Comparison of ENCODE assay signal across 22 cellular contexts in the genomic region with DNA sequence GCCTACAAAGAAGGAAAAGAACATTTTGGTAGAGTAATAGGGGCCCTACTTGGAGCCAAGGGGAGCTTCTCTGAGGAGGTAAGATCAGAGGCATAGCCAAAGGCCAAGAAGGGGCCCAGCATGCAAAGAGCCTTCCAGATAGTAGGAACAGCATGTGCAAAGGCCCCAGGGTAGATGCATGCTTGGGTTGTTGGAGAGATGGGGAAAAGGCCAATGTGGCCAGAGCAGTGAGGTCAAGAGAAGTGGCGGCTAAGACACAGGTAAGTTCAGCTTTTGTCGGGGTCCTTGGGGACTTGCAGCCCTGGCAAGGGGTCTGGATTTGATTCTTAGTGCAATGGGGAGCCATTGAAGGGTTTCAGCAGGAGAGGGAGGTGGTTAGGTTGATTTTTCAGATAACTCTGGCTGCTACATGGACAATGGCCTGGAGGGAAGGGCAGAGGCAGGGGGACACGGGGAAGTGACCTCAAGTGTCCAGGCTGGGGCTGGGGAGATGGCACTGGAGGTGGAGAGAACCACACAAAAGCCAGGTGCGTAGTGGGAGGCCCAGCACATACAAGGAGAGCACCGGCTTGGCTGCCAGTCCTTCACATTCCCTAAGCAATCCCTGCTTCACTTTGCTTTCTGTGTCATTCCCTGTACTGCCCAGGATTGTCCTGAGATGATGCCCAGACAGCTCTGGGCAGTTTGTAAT. TPM values are rescaled to one million over a fixed set of nuclear protein-coding genes. Genes with fewer than 3 reads are reported as not detected.
"Had no signal": no experiment of that assay in that cellular context is flagged by ENCODE, and none has a peak within 500 bp of the region (broad histone marks: within the 10 kb centered on the region; RNA-seq: fewer than 3 reads in every experiment).

No MANE protein-coding gene starts in this region.

- H3K9me3 Mint-ChIP-seq: activated CD4-positive, alpha-beta memory T cell treated with anti-CD3 and anti-CD28 coated beads, Interleukin-2, amount 10 ng/mL, durations not matched to agents 7 days and 5 days; activated CD4-positive, alpha-beta T cell treated with anti-CD3 and anti-CD28 coated beads, Interleukin-2, amount 10 ng/mL, durations not matched to agents 7 days and 5 days; activated naive CD4-positive, alpha-beta T cell treated with anti-CD3 and anti-CD28 coated beads, Interleukin-2, amount 10 ng/mL, durations not matched to agents 7 days and 5 days; activated naive CD8-positive, alpha-beta T cell treated with anti-CD3 and anti-CD28 coated beads for 36 hours; activated T-cell treated with anti-CD3 and anti-CD28 coated beads, Interleukin-2, amount 50 U/mL, for 72 hours; activated T-helper 2 cell treated with anti-CD3 and anti-CD28 coated beads, Interferon-gamma antibody, Interleukin-2, Interleukin-4, amounts not matched to agents 10 μg/mL and 5 μg/mL and 100 μg/mL, durations not matched to agents 14 hours and 24 hours and 36 hours; WTC11 had no signal

- H3K27me3 ChIP-seq: MG63, SJSA1 had no signal

- H3K36me3 ChIP-seq: MG63, SJSA1 had no signal

- H3K36me3 Mint-ChIP-seq: activated naive CD4-positive, alpha-beta T cell treated with anti-CD3 and anti-CD28 coated beads, Interleukin-2, amount 10 ng/mL, durations not matched to agents 7 days and 5 days; activated naive CD8-positive, alpha-beta T cell treated with anti-CD3 and anti-CD28 coated beads for 36 hours; WTC11 had no signal

- ATAC-seq: activated T-cell treated with anti-CD3 and anti-CD28 coated beads, Interleukin-2, amount 50 U/mL, for 72 hours had no signal

- H3K4me1 Mint-ChIP-seq: activated CD4-positive, alpha-beta memory T cell treated with anti-CD3 and anti-CD28 coated beads, Interleukin-2, amount 10 ng/mL, durations not matched to agents 7 days and 5 days; activated CD4-positive, alpha-beta T cell treated with anti-CD3 and anti-CD28 coated beads, Interleukin-2, amount 10 ng/mL, durations not matched to agents 7 days and 5 days; activated naive CD4-positive, alpha-beta T cell treated with anti-CD3 and anti-CD28 coated beads, Interleukin-2, amount 10 ng/mL, durations not matched to agents 7 days and 5 days; activated naive CD8-positive, alpha-beta T cell treated with anti-CD3 and anti-CD28 coated beads for 36 hours; WTC11 had no signal

- H3K27me3 Mint-ChIP-seq: activated CD4-positive, alpha-beta T cell treated with anti-CD3 and anti-CD28 coated beads, Interleukin-2, amount 10 ng/mL, durations not matched to agents 7 days and 5 days; activated naive CD8-positive, alpha-beta T cell treated with anti-CD3 and anti-CD28 coated beads for 36 hours had no signal

- DNase-seq: activated CD4-positive, alpha-beta memory T cell treated with anti-CD3 and anti-CD28 coated beads, Interleukin-2, amount 10 ng/mL, durations not matched to agents 7 days and 5 days; activated CD4-positive, alpha-beta T cell treated with anti-CD3 and anti-CD28 coated beads, Interleukin-2, amount 10 ng/mL, durations not matched to agents 7 days and 5 days; activated CD8-positive, alpha-beta memory T cell treated with anti-CD3 and anti-CD28 coated beads, Interleukin-2, amount 50 U/mL, for 4 hours; activated gamma-delta T cell treated with Interleukin-2 at 50 U/mL for 16 hours; activated naive CD4-positive, alpha-beta T cell treated with anti-CD3 and anti-CD28 coated beads, Interleukin-2, amount 10 ng/mL, durations not matched to agents 7 days and 5 days; activated naive CD8-positive, alpha-beta T cell treated with anti-CD3 and anti-CD28 coated beads for 36 hours; activated T-cell treated with anti-CD3 and anti-CD28 coated beads, Interleukin-2, amount 50 U/mL, for 72 hours; NCI-H1417 treated with DMSO at 0.1 percent for 48 hours; NCI-H1694; NCI-H2029; NCI-H2107; NCI-H2171 treated with DMSO at 0.1 percent for 48 hours; NCI-H345; NCI-H510A; NCI-H526 treated with DMSO at 0.1 percent for 48 hours; SHP77 had no signal

- H3K4me3 Mint-ChIP-seq: activated CD4-positive, alpha-beta memory T cell treated with anti-CD3 and anti-CD28 coated beads, Interleukin-2, amount 10 ng/mL, durations not matched to agents 7 days and 5 days; activated CD4-positive, alpha-beta T cell treated with anti-CD3 and anti-CD28 coated beads, Interleukin-2, amount 10 ng/mL, durations not matched to agents 7 days and 5 days; activated naive CD4-positive, alpha-beta T cell treated with anti-CD3 and anti-CD28 coated beads, Interleukin-2, amount 10 ng/mL, durations not matched to agents 7 days and 5 days; activated naive CD8-positive, alpha-beta T cell treated with anti-CD3 and anti-CD28 coated beads for 36 hours; activated T-cell treated with anti-CD3 and anti-CD28 coated beads, Interleukin-2, amount 50 U/mL, for 72 hours; WTC11 had no signal

- H3K27ac Mint-ChIP-seq: activated CD4-positive, alpha-beta memory T cell treated with anti-CD3 and anti-CD28 coated beads, Interleukin-2, amount 10 ng/mL, durations not matched to agents 7 days and 5 days; activated CD4-positive, alpha-beta T cell treated with anti-CD3 and anti-CD28 coated beads, Interleukin-2, amount 10 ng/mL, durations not matched to agents 7 days and 5 days; activated naive CD4-positive, alpha-beta T cell treated with anti-CD3 and anti-CD28 coated beads, Interleukin-2, amount 10 ng/mL, durations not matched to agents 7 days and 5 days; activated naive CD8-positive, alpha-beta T cell treated with anti-CD3 and anti-CD28 coated beads for 36 hours; activated T-cell treated with anti-CD3 and anti-CD28 coated beads, Interleukin-2, amount 50 U/mL, for 72 hours; activated T-helper 2 cell treated with anti-CD3 and anti-CD28 coated beads, Interferon-gamma antibody, Interleukin-2, Interleukin-4, amounts not matched to agents 10 μg/mL and 5 μg/mL and 100 μg/mL, durations not matched to agents 14 hours and 24 hours and 36 hours; WTC11 had no signal

- H3K27ac ChIP-seq: SJSA1 had no signal

- H3K9me3 ChIP-seq: MG63, SJSA1 had no signal

- H3K4me3 ChIP-seq: MG63, SJSA1 had no signal

RNA-seq across cellular contexts. Expression of a gene that starts 16.5 kb away (rescaled TPM):
- total RNA-seq: activated CD4-positive, alpha-beta memory T cell treated with anti-CD3 and anti-CD28 coated beads, Interleukin-2, amount 10 ng/mL, durations not matched to agents 7 days and 5 days; activated CD4-positive, alpha-beta T cell treated with anti-CD3 and anti-CD28 coated beads, Interleukin-2, amount 10 ng/mL, durations not matched to agents 7 days and 5 days; activated naive CD8-positive, alpha-beta T cell treated with anti-CD3 and anti-CD28 coated beads for 36 hours; activated T-cell treated with anti-CD3 and anti-CD28 coated beads, Interleukin-2, amount 50 U/mL, for 72 hours; activated T-helper 2 cell treated with anti-CD3 and anti-CD28 coated beads, Interferon-gamma antibody, Interleukin-2, Interleukin-4, amounts not matched to agents 10 μg/mL and 5 μg/mL and 100 μg/mL, durations not matched to agents 14 hours and 24 hours and 36 hours; RPMI7951; T-helper 1 cell treated with Interleukin-12 subunit alpha and Interleukin-12 subunit beta and Interleukin-4 antibody, amounts not matched to agents 30 ng/mL and 1 ng/mL, for 36 hours had no signal
